ENCODE assay signal across 1 cellular context in the genomic region with DNA sequence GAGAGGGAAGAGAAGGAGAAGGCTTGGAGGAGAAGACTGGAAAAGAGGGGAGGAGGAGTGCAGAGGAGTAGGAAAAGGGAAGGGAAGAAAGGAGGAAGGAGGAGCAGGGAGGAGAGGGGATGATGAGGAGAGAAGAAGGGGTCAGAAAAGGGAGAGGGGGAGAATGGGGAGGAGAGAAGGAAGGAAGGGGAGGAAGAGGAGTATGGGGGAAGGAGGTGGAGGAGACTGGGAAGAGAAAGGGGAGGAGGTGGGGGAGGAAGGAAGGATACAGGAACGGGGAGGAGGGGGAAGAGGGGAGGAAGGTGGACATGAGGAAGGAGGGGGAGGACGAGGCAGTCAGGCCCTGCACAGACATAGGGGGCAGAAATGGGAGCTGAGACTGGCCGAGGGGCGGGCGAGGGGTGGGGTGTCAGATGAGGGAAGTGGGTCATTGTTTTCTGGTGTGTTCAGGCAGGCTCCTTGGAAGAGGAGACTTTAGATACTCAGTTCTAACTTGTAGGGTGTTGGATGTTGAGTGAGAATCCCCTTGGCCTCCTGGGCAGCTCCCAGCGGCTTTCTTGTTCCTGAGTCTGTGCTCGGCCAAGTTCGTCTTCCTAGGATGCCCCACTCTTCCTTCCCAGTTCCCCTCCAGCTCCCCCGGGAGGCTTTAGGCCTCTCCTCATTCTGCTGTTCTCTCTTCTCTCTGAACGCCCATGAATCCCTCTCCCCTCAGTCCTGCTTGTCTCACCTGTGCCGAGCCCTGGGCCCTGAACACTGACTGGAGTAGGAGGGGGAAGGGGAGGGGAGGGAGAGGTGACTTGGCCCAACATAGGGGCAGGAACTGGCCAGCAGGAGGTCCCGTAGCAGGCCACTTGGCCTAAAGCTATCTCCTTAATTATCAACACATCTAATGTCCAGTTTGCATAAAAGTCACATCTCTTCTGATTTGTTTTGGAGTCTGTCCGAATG.
TF ChIP-seq lines count a peak whose summit lies in the region.

No MANE protein-coding gene starts in this region.

TF ChIP-seq in GM23338, 12 proteins besides CTCF, POLR2A, EP300 and RAD21:
- TF ChIP-seq CREB1 (CRISPR knock-in tag; IDR thresholded peaks at IDR 0.05; ENCODE audit: low read depth) = no peak
- no peak for TF ChIP-seq JUNB (IDR thresholded peaks at IDR 0.05; ENCODE audit: unreplicated experiment)
- TF ChIP-seq, protein P1, sequence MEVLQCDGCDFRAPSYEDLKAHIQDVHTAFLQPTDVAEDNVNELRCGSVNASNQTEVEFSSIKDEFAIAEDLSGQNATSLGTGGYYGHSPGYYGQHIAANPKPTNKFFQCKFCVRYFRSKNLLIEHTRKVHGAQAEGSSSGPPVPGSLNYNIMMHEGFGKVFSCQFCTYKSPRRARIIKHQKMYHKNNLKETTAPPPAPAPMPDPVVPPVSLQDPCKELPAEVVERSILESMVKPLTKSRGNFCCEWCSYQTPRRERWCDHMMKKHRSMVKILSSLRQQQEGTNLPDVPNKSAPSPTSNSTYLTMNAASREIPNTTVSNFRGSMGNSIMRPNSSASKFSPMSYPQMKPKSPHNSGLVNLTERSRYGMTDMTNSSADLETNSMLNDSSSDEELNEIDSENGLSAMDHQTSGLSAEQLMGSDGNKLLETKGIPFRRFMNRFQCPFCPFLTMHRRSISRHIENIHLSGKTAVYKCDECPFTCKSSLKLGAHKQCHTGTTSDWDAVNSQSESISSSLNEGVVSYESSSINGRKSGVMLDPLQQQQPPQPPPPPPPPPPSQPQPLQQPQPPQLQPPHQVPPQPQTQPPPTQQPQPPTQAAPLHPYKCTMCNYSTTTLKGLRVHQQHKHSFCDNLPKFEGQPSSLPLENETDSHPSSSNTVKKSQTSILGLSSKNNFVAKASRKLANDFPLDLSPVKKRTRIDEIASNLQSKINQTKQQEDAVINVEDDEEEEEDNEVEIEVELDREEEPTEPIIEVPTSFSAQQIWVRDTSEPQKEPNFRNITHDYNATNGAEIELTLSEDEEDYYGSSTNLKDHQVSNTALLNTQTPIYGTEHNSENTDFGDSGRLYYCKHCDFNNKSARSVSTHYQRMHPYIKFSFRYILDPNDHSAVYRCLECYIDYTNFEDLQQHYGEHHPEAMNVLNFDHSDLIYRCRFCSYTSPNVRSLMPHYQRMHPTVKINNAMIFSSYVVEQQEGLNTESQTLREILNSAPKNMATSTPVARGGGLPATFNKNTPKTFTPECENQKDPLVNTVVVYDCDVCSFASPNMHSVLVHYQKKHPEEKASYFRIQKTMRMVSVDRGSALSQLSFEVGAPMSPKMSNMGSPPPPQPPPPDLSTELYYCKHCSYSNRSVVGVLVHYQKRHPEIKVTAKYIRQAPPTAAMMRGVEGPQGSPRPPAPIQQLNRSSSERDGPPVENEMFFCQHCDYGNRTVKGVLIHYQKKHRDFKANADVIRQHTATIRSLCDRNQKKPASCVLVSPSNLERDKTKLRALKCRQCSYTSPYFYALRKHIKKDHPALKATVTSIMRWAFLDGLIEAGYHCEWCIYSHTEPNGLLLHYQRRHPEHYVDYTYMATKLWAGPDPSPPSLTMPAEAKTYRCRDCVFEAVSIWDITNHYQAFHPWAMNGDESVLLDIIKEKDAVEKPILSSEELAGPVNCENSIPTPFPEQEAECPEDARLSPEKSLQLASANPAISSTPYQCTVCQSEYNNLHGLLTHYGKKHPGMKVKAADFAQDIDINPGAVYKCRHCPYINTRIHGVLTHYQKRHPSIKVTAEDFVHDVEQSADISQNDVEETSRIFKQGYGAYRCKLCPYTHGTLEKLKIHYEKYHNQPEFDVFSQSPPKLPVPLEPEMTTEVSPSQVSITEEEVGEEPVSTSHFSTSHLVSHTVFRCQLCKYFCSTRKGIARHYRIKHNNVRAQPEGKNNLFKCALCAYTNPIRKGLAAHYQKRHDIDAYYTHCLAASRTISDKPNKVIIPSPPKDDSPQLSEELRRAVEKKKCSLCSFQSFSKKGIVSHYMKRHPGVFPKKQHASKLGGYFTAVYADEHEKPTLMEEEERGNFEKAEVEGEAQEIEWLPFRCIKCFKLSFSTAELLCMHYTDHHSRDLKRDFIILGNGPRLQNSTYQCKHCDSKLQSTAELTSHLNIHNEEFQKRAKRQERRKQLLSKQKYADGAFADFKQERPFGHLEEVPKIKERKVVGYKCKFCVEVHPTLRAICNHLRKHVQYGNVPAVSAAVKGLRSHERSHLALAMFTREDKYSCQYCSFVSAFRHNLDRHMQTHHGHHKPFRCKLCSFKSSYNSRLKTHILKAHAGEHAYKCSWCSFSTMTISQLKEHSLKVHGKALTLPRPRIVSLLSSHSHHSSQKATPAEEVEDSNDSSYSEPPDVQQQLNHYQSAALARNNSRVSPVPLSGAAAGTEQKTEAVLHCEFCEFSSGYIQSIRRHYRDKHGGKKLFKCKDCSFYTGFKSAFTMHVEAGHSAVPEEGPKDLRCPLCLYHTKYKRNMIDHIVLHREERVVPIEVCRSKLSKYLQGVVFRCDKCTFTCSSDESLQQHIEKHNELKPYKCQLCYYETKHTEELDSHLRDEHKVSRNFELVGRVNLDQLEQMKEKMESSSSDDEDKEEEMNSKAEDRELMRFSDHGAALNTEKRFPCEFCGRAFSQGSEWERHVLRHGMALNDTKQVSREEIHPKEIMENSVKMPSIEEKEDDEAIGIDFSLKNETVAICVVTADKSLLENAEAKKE (CRISPR knock-in tag; IDR thresholded peaks at IDR 0.05) = no peak
- TF ChIP-seq, protein P2, sequence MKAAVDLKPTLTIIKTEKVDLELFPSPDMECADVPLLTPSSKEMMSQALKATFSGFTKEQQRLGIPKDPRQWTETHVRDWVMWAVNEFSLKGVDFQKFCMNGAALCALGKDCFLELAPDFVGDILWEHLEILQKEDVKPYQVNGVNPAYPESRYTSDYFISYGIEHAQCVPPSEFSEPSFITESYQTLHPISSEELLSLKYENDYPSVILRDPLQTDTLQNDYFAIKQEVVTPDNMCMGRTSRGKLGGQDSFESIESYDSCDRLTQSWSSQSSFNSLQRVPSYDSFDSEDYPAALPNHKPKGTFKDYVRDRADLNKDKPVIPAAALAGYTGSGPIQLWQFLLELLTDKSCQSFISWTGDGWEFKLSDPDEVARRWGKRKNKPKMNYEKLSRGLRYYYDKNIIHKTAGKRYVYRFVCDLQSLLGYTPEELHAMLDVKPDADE (IDR thresholded peaks at IDR 0.05) = no peak
- no peak for TF ChIP-seq ZNF331 (CRISPR knock-in tag; IDR thresholded peaks at IDR 0.05; ENCODE audit: low read depth)
- TF ChIP-seq EZH2phosphoT487 (IDR thresholded peaks at IDR 0.05; ENCODE audit: unreplicated experiment) = no peak
- no peak for TF ChIP-seq EZH2 (IDR thresholded peaks at IDR 0.05; ENCODE audit: low read depth, unreplicated experiment)
- no peak for TF ChIP-seq ZNF114 (CRISPR knock-in tag; IDR thresholded peaks at IDR 0.05)
- TF ChIP-seq STAT1 (IDR thresholded peaks at IDR 0.05; ENCODE audit: unreplicated experiment) = no peak
- TF ChIP-seq, protein P3, sequence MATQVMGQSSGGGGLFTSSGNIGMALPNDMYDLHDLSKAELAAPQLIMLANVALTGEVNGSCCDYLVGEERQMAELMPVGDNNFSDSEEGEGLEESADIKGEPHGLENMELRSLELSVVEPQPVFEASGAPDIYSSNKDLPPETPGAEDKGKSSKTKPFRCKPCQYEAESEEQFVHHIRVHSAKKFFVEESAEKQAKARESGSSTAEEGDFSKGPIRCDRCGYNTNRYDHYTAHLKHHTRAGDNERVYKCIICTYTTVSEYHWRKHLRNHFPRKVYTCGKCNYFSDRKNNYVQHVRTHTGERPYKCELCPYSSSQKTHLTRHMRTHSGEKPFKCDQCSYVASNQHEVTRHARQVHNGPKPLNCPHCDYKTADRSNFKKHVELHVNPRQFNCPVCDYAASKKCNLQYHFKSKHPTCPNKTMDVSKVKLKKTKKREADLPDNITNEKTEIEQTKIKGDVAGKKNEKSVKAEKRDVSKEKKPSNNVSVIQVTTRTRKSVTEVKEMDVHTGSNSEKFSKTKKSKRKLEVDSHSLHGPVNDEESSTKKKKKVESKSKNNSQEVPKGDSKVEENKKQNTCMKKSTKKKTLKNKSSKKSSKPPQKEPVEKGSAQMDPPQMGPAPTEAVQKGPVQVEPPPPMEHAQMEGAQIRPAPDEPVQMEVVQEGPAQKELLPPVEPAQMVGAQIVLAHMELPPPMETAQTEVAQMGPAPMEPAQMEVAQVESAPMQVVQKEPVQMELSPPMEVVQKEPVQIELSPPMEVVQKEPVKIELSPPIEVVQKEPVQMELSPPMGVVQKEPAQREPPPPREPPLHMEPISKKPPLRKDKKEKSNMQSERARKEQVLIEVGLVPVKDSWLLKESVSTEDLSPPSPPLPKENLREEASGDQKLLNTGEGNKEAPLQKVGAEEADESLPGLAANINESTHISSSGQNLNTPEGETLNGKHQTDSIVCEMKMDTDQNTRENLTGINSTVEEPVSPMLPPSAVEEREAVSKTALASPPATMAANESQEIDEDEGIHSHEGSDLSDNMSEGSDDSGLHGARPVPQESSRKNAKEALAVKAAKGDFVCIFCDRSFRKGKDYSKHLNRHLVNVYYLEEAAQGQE (IDR thresholded peaks at IDR 0.05; ENCODE audit: unreplicated experiment) = no peak
- no peak for TF ChIP-seq NANOG (IDR thresholded peaks at IDR 0.05; ENCODE audit: borderline replicate concordance)
- TF ChIP-seq POLR2AphosphoS5 (IDR thresholded peaks at IDR 0.05; ENCODE audit: low read depth) = no peak
